ENCODE assay signal across 1 cellular context in genomic region chr16:678858-679807, GRCh38.
TF ChIP-seq lines count a peak whose summit lies in the region.

No MANE protein-coding gene starts in this region.

TF ChIP-seq in K562, 482 proteins besides CTCF, POLR2A, EP300 and RAD21 (continued from another document and continues in another):
- TF ChIP-seq ZNF277 (CRISPR knock-in tag; IDR thresholded peaks at IDR 0.05; ENCODE audit: borderline replicate concordance), result no peak
- TF ChIP-seq ZNF717 (CRISPR knock-in tag; IDR thresholded peaks at IDR 0.05), result no peak
- TF ChIP-seq SRSF9 (IDR thresholded peaks at IDR 0.05; ENCODE audit: borderline replicate concordance, low read depth, low read length), result no peak
- TF ChIP-seq MAFG (tag; conservative IDR thresholded peaks at IDR 0.05), result no peak
- no peak; the same call in 1 of the 2 replicates for TF ChIP-seq MBD2 (IDR thresholded peaks at IDR 0.05; ENCODE audit: borderline replicate concordance, low read depth)
- TF ChIP-seq HDAC1 (IDR thresholded peaks at IDR 0.05), result peak in 1 of 2 experiments; percentile 80; a peak in 2 of 4 replicates
- no peak for TF ChIP-seq DACH1 (IDR thresholded peaks at IDR 0.05; ENCODE audit: partially characterized antibody)
- no peak for TF ChIP-seq CC2D1A (IDR thresholded peaks at IDR 0.05)
- TF ChIP-seq XRCC4 (IDR thresholded peaks at IDR 0.05; ENCODE audit: extremely low read depth, insufficient read depth, insufficient read length), result no peak
- TF ChIP-seq UBTF (IDR thresholded peaks at IDR 0.05; ENCODE audit: borderline replicate concordance in 1 of 2, low read depth in 2 of 2, low read length in 2 of 2), result no peak
- no peak for TF ChIP-seq RHOXF2B (CRISPR knock-in tag; conservative IDR thresholded peaks at IDR 0.05)
- no peak for TF ChIP-seq ZNF282 (CRISPR knock-in tag; IDR thresholded peaks at IDR 0.05)
- no peak for TF ChIP-seq SRSF3 (IDR thresholded peaks at IDR 0.05; ENCODE audit: insufficient read depth, low read length)
- no peak for TF ChIP-seq TCF7 (IDR thresholded peaks at IDR 0.05; ENCODE audit: borderline replicate concordance)
- TF ChIP-seq FOS (IDR thresholded peaks at IDR 0.05; ENCODE audit: extremely low read depth, insufficient read length), result no peak
- no peak for TF ChIP-seq SMARCE1 (IDR thresholded peaks at IDR 0.05)
- TF ChIP-seq NCOA1 (IDR thresholded peaks at IDR 0.05; ENCODE audit: low read depth), result no peak
- TF ChIP-seq MIER1 (IDR thresholded peaks at IDR 0.05; ENCODE audit: low read depth), result no peak
- no peak for TF ChIP-seq SMARCB1 (IDR thresholded peaks at IDR 0.05; ENCODE audit: insufficient read length, low read depth)
- no peak for TF ChIP-seq GTF2F1 (IDR thresholded peaks at IDR 0.05; ENCODE audit: low read depth, low read length)
- TF ChIP-seq ESRRA (IDR thresholded peaks at IDR 0.05; ENCODE audit: borderline replicate concordance, low read depth), result no peak
- no peak for TF ChIP-seq GATAD2A (IDR thresholded peaks at IDR 0.05)
- no peak for TF ChIP-seq CTCFL (IDR thresholded peaks at IDR 0.05; ENCODE audit: borderline replicate concordance, insufficient read depth, low read depth, low read length, poor library complexity, severe bottlenecking)
- TF ChIP-seq ZNF695 (CRISPR knock-in tag; IDR thresholded peaks at IDR 0.05), result no peak
- 0 out of 2 replicates have a peak, but pooled peaks have one; percentile 2 for TF ChIP-seq CXXC5 (CRISPR knock-in tag; IDR thresholded peaks at IDR 0.05)
- no peak for TF ChIP-seq ZBTB5 (IDR thresholded peaks at IDR 0.05)
- peak in 1 of 2 experiments; percentile 55; a peak in 3 of 4 replicates for TF ChIP-seq MNT (conservative IDR thresholded peaks at IDR 0.05)
- no peak for TF ChIP-seq NR2F6 (CRISPR knock-in tag; IDR thresholded peaks at IDR 0.05)
- TF ChIP-seq MLX (CRISPR knock-in tag; conservative IDR thresholded peaks at IDR 0.05), result no peak
- TF ChIP-seq RFX5 (IDR thresholded peaks at IDR 0.05; ENCODE audit: low read depth, low read length), result no peak
- no peak for TF ChIP-seq MEF2A (IDR thresholded peaks at IDR 0.05; ENCODE audit: control insufficient read depth, low read depth, low read length)
- TF ChIP-seq ATF7 (IDR thresholded peaks at IDR 0.05), result no peak
- TF ChIP-seq BMI1 (IDR thresholded peaks at IDR 0.05; ENCODE audit: low read length), result no peak
- TF ChIP-seq COPS2 (conservative IDR thresholded peaks at IDR 0.05), result no peak
- no peak for TF ChIP-seq CBX3 (IDR thresholded peaks at IDR 0.05; ENCODE audit: borderline replicate concordance in 1 of 2, low read length in 2 of 2)
- TF ChIP-seq VEZF1 (CRISPR knock-in tag; IDR thresholded peaks at IDR 0.05), result no peak
- TF ChIP-seq ZNF785 (CRISPR knock-in tag; IDR thresholded peaks at IDR 0.05), result no peak
- TF ChIP-seq SMAD4 (CRISPR knock-in tag; conservative IDR thresholded peaks at IDR 0.05), result no peak
- TF ChIP-seq TSC22D4 (tag; IDR thresholded peaks at IDR 0.05), result no peak
- no peak for TF ChIP-seq KDM2B (CRISPR knock-in tag; IDR thresholded peaks at IDR 0.05)
- TF ChIP-seq ID3 (CRISPR knock-in tag; IDR thresholded peaks at IDR 0.05), result no peak
- no peak for TF ChIP-seq ID3 (tag; IDR thresholded peaks at IDR 0.05)
- TF ChIP-seq ZNF24 (IDR thresholded peaks at IDR 0.05), result no peak
- TF ChIP-seq KLF16 (IDR thresholded peaks at IDR 0.05), result no peak
- no peak for TF ChIP-seq ZNF124 (CRISPR knock-in tag; IDR thresholded peaks at IDR 0.05)
- TF ChIP-seq ZBTB11 (CRISPR knock-in tag; IDR thresholded peaks at IDR 0.05), result no peak
- TF ChIP-seq ZNF75A (CRISPR knock-in tag; IDR thresholded peaks at IDR 0.05), result no peak
- TF ChIP-seq SPI1 (IDR thresholded peaks at IDR 0.05; ENCODE audit: borderline replicate concordance, low read depth, low read length), result no peak
- TF ChIP-seq ELF4 (CRISPR knock-in tag; IDR thresholded peaks at IDR 0.05), result no peak
- TF ChIP-seq ZNF197 (CRISPR knock-in tag; IDR thresholded peaks at IDR 0.05; ENCODE audit: low read depth), result no peak
- TF ChIP-seq ILF3 (IDR thresholded peaks at IDR 0.05; ENCODE audit: borderline replicate concordance), result no peak
- no peak for TF ChIP-seq TCF7L2 (IDR thresholded peaks at IDR 0.05; ENCODE audit: low read depth, low read length)
